Comparison of ENCODE assay signal across 8 cellular contexts in genomic region chr1:2642560-2643413, GRCh38. TPM values are rescaled to one million over a fixed set of nuclear protein-coding genes. Genes with fewer than 3 reads are reported as not detected.
DNase-seq lines count a peak whose midpoint lies in the region; ATAC-seq and TF ChIP-seq lines count a peak whose summit lies in the region.

No MANE protein-coding gene starts in this region.

- peaks cover 8% of the 10 kb centered on the region for H3K4me1 ChIP-seq in muscle layer of colon (ENCODE audit: insufficient read depth, low read length)

- ATAC-seq in GM21529 (IDR thresholded peaks at IDR 0.05; ENCODE audit: unreplicated experiment): peak; percentile 87
- peak; percentile 69 for ATAC-seq in esophagus mucosa

- H3K9ac ChIP-seq in muscle layer of colon (ENCODE audit: low read length): peak overlapping the region; percentile 68

- no peaks in the 10 kb centered on the region for H3K36me3 ChIP-seq in muscle layer of colon (ENCODE audit: insufficient read depth, low read length)

- TF ChIP-seq RAD21 in Ishikawa (IDR thresholded peaks at IDR 0.05; ENCODE audit: low read depth): no peak

- no peaks in the 10 kb centered on the region for H3K9me3 ChIP-seq in muscle layer of colon (ENCODE audit: low read length)

- peak; percentile 34; the same call in 1 of the 2 replicates for TF ChIP-seq EP300 in Ishikawa (IDR thresholded peaks at IDR 0.05; ENCODE audit: borderline replicate concordance)

- DNase-seq in DMS114 treated with DMSO at 0.1 percent for 48 hours (lab: John Stamatoyannopoulos, UW; ENCODE audit: unreplicated experiment): peak; percentile 85
- DNase-seq in OCI-M1 (lab: John Stamatoyannopoulos, UW): peak; percentile 93
- peak; percentile 95 for DNase-seq in activated T-cell treated with anti-CD3 and anti-CD28 coated beads, Interleukin-2, amount 50 U/mL, for 1 hour
- peak; percentile 95 for DNase-seq in stimulated activated CD8-positive, alpha-beta memory T cell treated with anti-CD3 and anti-CD28 coated beads, Interleukin-4, amount 100 ng/mL, for 48 hours

- H3K27ac ChIP-seq in muscle layer of colon (ENCODE audit: low read depth, low read length): peak overlapping the region; percentile 65

- peak overlapping the region; percentile 73 to 75 for H3K4me3 ChIP-seq in muscle layer of colon (ENCODE audit: low read depth in 1 of 2, low read length in 2 of 2)

- H3K27me3 ChIP-seq in muscle layer of colon (ENCODE audit: control insufficient read depth in 1 of 2, insufficient read depth in 2 of 2, low read length in 2 of 2): no peaks in the 10 kb centered on the region

TF ChIP-seq in Ishikawa, 13 proteins besides CTCF, POLR2A, EP300 and RAD21:
- TF ChIP-seq TCF12 (IDR thresholded peaks at IDR 0.05; ENCODE audit: low read depth): no peak; the same call in 1 of the 2 replicates
- peak; percentile 54; the same call in 1 of the 2 replicates for TF ChIP-seq MAX (IDR thresholded peaks at IDR 0.05)
- TF ChIP-seq EGR1 (IDR thresholded peaks at IDR 0.05): 0 out of 2 replicates have a peak, but pooled peaks have one; percentile 14
- TF ChIP-seq FOXM1 (IDR thresholded peaks at IDR 0.05; ENCODE audit: borderline replicate concordance, low read depth): no peak
- TF ChIP-seq TEAD4 (IDR thresholded peaks at IDR 0.05): peak; percentile 40
- peak; percentile 51; the same call in 1 of the 2 replicates for TF ChIP-seq TAF1 (IDR thresholded peaks at IDR 0.05; ENCODE audit: low read depth)
- TF ChIP-seq ZBTB7A (IDR thresholded peaks at IDR 0.05; ENCODE audit: low read depth): peak; percentile 90; the same call in 1 of the 2 replicates
TF ChIP-seq in Ishikawa: peak in this region for 5.

RNA-seq across cellular contexts. Expression of gene MMEL1, which starts 10.0 kb away (rescaled TPM):
- total RNA-seq in esophagus mucosa: 2.3 TPM

RNA-seq across cellular contexts. Expression of gene PRXL2B, which starts 56.2 kb away (rescaled TPM):
- total RNA-seq in esophagus mucosa: 12.7 TPM

Comparison
In these comparisons a context has a peak if more than half of its experiments do, and no peak if none do; other contexts are left out.
1. Peak in every context shown above with its lines: DNase-seq, ATAC-seq, H3K4me3 ChIP-seq and H3K27ac ChIP-seq.